In the genomic region with DNA sequence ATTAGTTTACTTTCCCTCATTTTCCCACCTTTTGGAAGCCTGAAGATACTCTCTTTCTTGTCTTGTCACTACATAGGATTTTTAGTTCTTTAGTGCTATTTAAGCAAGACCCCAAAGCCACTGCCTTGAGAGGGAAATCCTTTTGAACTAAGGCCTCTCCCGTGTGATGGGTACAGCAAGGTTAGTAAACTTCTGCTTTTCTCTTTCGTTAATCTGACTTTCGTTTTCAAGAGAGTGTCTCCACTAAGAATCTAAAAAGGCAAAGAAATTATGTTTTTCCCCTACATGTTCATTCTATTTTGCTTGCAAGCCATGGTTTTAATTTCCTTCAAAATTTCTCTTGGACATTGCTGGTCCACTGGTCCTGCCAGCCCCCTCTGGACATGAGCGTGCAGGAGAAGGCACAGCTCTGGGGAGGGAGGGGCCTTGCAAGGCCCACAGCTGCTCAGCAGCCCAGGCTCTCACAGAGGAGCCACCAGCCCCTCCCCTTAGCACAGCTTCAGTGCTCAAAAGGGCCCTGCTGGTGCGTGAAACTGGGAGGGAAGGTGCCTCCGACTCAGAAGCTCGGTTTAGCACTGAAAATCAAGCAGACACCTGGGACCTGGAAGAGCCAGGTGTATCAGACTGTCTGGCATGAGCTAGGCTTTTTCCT, we compare ENCODE assay signal across 1 cellular context.
TF ChIP-seq lines count a peak whose summit lies in the region.

No MANE protein-coding gene starts in this region.

TF ChIP-seq in IMR-90, 13 proteins besides CTCF, POLR2A, EP300 and RAD21 (continued from another document):
- TF ChIP-seq CHD1 (IDR thresholded peaks at IDR 0.05; ENCODE audit: low read depth, low read length) (no peak), NFE2L2 (IDR thresholded peaks at IDR 0.05; ENCODE audit: low read depth, low read length) (no peak), MXI1 (IDR thresholded peaks at IDR 0.05; ENCODE audit: borderline replicate concordance, low read depth, low read length) (no peak), RFX5 (IDR thresholded peaks at IDR 0.05; ENCODE audit: low read depth, low read length) (no peak), BHLHE40 (IDR thresholded peaks at IDR 0.05; ENCODE audit: low read depth, low read length) (no peak)
- TF ChIP-seq, protein P1, sequence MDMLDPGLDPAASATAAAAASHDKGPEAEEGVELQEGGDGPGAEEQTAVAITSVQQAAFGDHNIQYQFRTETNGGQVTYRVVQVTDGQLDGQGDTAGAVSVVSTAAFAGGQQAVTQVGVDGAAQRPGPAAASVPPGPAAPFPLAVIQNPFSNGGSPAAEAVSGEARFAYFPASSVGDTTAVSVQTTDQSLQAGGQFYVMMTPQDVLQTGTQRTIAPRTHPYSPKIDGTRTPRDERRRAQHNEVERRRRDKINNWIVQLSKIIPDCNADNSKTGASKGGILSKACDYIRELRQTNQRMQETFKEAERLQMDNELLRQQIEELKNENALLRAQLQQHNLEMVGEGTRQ (IDR thresholded peaks at IDR 0.05; ENCODE audit: low read depth, low read length) = no peak
TF ChIP-seq in IMR-90: peak in this region for 0.
